1 cellular context compared by ENCODE assay signal in the genomic region with DNA sequence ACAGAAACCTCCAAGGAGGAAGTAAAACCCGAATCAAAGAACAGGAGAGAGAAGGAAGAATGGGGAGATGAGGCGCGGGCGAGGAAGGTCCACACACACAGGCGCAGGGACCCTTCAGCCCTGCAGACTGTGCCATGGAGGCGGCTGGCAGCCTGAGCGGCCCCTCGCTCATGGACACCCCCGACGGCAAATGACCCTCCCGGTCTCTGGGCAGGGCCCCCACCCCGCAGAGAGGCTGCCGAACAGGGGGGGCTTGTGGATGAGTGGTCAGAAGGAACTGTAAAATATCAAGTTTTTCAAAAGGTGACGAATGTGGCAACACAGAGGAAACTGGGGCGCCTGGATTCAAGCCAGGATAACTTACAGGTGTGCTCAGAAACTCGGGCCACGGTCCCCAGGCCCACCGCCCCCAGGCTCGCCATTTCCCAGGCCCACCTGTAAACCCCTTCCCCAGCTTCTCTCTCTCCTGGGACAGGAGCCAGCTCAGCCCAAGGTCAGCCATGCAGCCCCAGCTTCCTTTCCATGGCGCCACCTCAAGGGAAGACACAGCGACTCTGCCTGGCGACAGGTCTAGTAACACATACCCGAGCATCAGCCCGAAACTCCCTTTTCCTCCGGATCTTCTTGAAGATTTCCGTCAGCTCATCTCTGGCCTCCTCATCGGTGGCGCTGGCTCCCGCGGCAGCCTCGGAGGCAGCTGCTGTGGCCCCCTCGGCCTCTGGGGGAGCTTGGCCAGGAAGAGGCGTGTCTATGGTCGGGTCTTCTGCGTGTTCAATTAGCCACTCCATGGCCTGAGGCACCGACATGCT.
TF ChIP-seq lines count a peak whose summit lies in the region.

No MANE protein-coding gene starts in this region.

TF ChIP-seq in H1, 55 proteins besides CTCF, POLR2A, EP300 and RAD21:
- TF ChIP-seq, protein P1, sequence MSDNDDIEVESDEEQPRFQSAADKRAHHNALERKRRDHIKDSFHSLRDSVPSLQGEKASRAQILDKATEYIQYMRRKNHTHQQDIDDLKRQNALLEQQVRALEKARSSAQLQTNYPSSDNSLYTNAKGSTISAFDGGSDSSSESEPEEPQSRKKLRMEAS (IDR thresholded peaks at IDR 0.05): no peak
- TF ChIP-seq, protein P2, sequence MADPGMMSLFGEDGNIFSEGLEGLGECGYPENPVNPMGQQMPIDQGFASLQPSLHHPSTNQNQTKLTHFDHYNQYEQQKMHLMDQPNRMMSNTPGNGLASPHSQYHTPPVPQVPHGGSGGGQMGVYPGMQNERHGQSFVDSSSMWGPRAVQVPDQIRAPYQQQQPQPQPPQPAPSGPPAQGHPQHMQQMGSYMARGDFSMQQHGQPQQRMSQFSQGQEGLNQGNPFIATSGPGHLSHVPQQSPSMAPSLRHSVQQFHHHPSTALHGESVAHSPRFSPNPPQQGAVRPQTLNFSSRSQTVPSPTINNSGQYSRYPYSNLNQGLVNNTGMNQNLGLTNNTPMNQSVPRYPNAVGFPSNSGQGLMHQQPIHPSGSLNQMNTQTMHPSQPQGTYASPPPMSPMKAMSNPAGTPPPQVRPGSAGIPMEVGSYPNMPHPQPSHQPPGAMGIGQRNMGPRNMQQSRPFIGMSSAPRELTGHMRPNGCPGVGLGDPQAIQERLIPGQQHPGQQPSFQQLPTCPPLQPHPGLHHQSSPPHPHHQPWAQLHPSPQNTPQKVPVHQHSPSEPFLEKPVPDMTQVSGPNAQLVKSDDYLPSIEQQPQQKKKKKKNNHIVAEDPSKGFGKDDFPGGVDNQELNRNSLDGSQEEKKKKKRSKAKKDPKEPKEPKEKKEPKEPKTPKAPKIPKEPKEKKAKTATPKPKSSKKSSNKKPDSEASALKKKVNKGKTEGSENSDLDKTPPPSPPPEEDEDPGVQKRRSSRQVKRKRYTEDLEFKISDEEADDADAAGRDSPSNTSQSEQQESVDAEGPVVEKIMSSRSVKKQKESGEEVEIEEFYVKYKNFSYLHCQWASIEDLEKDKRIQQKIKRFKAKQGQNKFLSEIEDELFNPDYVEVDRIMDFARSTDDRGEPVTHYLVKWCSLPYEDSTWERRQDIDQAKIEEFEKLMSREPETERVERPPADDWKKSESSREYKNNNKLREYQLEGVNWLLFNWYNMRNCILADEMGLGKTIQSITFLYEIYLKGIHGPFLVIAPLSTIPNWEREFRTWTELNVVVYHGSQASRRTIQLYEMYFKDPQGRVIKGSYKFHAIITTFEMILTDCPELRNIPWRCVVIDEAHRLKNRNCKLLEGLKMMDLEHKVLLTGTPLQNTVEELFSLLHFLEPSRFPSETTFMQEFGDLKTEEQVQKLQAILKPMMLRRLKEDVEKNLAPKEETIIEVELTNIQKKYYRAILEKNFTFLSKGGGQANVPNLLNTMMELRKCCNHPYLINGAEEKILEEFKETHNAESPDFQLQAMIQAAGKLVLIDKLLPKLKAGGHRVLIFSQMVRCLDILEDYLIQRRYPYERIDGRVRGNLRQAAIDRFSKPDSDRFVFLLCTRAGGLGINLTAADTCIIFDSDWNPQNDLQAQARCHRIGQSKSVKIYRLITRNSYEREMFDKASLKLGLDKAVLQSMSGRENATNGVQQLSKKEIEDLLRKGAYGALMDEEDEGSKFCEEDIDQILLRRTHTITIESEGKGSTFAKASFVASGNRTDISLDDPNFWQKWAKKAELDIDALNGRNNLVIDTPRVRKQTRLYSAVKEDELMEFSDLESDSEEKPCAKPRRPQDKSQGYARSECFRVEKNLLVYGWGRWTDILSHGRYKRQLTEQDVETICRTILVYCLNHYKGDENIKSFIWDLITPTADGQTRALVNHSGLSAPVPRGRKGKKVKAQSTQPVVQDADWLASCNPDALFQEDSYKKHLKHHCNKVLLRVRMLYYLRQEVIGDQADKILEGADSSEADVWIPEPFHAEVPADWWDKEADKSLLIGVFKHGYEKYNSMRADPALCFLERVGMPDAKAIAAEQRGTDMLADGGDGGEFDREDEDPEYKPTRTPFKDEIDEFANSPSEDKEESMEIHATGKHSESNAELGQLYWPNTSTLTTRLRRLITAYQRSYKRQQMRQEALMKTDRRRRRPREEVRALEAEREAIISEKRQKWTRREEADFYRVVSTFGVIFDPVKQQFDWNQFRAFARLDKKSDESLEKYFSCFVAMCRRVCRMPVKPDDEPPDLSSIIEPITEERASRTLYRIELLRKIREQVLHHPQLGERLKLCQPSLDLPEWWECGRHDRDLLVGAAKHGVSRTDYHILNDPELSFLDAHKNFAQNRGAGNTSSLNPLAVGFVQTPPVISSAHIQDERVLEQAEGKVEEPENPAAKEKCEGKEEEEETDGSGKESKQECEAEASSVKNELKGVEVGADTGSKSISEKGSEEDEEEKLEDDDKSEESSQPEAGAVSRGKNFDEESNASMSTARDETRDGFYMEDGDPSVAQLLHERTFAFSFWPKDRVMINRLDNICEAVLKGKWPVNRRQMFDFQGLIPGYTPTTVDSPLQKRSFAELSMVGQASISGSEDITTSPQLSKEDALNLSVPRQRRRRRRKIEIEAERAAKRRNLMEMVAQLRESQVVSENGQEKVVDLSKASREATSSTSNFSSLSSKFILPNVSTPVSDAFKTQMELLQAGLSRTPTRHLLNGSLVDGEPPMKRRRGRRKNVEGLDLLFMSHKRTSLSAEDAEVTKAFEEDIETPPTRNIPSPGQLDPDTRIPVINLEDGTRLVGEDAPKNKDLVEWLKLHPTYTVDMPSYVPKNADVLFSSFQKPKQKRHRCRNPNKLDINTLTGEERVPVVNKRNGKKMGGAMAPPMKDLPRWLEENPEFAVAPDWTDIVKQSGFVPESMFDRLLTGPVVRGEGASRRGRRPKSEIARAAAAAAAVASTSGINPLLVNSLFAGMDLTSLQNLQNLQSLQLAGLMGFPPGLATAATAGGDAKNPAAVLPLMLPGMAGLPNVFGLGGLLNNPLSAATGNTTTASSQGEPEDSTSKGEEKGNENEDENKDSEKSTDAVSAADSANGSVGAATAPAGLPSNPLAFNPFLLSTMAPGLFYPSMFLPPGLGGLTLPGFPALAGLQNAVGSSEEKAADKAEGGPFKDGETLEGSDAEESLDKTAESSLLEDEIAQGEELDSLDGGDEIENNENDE (IDR thresholded peaks at IDR 0.05; ENCODE audit: insufficient replicate concordance, low read length): no peak
- TF ChIP-seq SP2 (IDR thresholded peaks at IDR 0.05; ENCODE audit: low read length) (no peak), BACH1 (IDR thresholded peaks at IDR 0.05; ENCODE audit: low read length) (no peak), SIRT6 (IDR thresholded peaks at IDR 0.05; ENCODE audit: low read length) (no peak), SIX5 (IDR thresholded peaks at IDR 0.05; ENCODE audit: low read depth, low read length) (no peak), NANOG (IDR thresholded peaks at IDR 0.05; ENCODE audit: insufficient read depth, low read depth, low read length, poor library complexity, severe bottlenecking) (no peak), EZH2 (IDR thresholded peaks at IDR 0.05; ENCODE audit: low read depth, low read length, severe bottlenecking) (no peak), JUN (IDR thresholded peaks at IDR 0.05; ENCODE audit: low read depth, low read length) (no peak), NRF1 (IDR thresholded peaks at IDR 0.05; ENCODE audit: low read depth, low read length) (no peak), BRCA1 (IDR thresholded peaks at IDR 0.05; ENCODE audit: low read depth, low read length) (no peak), KDM5A (IDR thresholded peaks at IDR 0.05; ENCODE audit: low read length) (no peak), SP4 (IDR thresholded peaks at IDR 0.05; ENCODE audit: low read length) (no peak), CHD1 (IDR thresholded peaks at IDR 0.05; ENCODE audit: low read depth, low read length) (no peak), TBP (IDR thresholded peaks at IDR 0.05; ENCODE audit: low read depth, low read length) (no peak)
- TF ChIP-seq, protein P3, sequence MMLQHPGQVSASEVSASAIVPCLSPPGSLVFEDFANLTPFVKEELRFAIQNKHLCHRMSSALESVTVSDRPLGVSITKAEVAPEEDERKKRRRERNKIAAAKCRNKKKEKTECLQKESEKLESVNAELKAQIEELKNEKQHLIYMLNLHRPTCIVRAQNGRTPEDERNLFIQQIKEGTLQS (IDR thresholded peaks at IDR 0.05; ENCODE audit: insufficient read depth, low read depth, low read length): no peak
TF ChIP-seq in H1: peak in this region for 0.
